In the genomic region with DNA sequence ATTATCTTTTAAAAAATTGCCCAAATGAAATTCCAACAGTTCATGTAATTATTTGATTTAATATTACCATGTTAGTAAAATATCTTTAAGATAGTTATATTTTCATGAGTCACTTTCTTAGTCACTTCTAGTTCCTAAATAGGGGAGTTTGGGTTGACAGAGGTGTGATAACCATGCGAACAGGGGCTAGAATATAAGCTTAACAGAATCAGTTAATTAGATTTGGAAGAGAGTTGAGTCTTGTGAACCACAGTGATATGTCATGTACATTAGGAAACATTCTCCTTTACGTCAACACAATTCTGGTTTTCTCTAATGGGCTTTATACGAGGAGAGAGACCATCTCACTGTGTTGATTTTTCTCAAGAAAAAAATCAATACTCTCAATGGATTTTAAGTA, we compare ENCODE assay signal across 32 cellular contexts.
"Had no signal": no experiment of that assay in that cellular context is flagged by ENCODE, and none has a peak within 500 bp of the region (broad histone marks: within the 10 kb centered on the region; RNA-seq: fewer than 3 reads in every experiment).

No MANE protein-coding gene starts in this region.

- H3K4me1 ChIP-seq: neural progenitor cell, parathyroid adenoma, upper lobe of left lung, vagina had no signal

- H3K36me3 ChIP-seq: brain microvascular endothelial cell, heart left ventricle, neural progenitor cell, sigmoid colon, upper lobe of left lung, vagina, WERI-Rb-1 had no signal

- DNase-seq: activated CD4-positive, alpha-beta memory T cell treated with anti-CD3 and anti-CD28 coated beads, Interleukin-2, amount 10 ng/mL, durations not matched to agents 7 days and 5 days; activated CD4-positive, alpha-beta T cell treated with anti-CD3 and anti-CD28 coated beads for 1 hour; activated CD4-positive, alpha-beta T cell treated with anti-CD3 and anti-CD28 coated beads, Interleukin-2, amount 10 ng/mL, durations not matched to agents 7 days and 5 days; activated CD8-positive, alpha-beta memory T cell treated with anti-CD3 and anti-CD28 coated beads, Interleukin-2, amount 50 U/mL, for 48 hours; activated gamma-delta T cell treated with Interleukin-2 at 50 U/mL for 16 hours; activated naive CD4-positive, alpha-beta T cell treated with anti-CD3 and anti-CD28 coated beads, Interleukin-2, amount 50 U/mL, for 16 hours; amniotic stem cell; brain microvascular endothelial cell; cortex of kidney; endodermal cell; heart left ventricle; hypothalamus; immature natural killer cell; kidney; left colon; mammary epithelial cell; naive B cell; occipital lobe; psoas muscle; sigmoid colon; small intestine; stimulated activated CD4-positive, alpha-beta T cell treated with anti-CD3 and anti-CD28 coated beads, Interleukin-4, amount 100 ng/mL, for 4 hours; substantia nigra; T1000; upper lobe of left lung; WERI-Rb-1 had no signal

- H3K4me2 ChIP-seq: neural progenitor cell had no signal

- H3K27me3 ChIP-seq: brain microvascular endothelial cell, neural progenitor cell, sigmoid colon, upper lobe of left lung, vagina had no signal

- ATAC-seq: esophagus mucosa, left colon, psoas muscle had no signal

- H3K4me1 Mint-ChIP-seq: immature natural killer cell had no signal

- H3K9me3 Mint-ChIP-seq: activated CD4-positive, alpha-beta memory T cell treated with anti-CD3 and anti-CD28 coated beads, Interleukin-2, amount 10 ng/mL, durations not matched to agents 7 days and 5 days; activated CD4-positive, alpha-beta T cell treated with anti-CD3 and anti-CD28 coated beads, Interleukin-2, amount 10 ng/mL, durations not matched to agents 7 days and 5 days; activated T-cell treated with anti-CD3 and anti-CD28 coated beads, Interleukin-2, amount 50 U/mL, for 24 hours; endodermal cell; immature natural killer cell; naive B cell; stimulated activated memory B cell treated with anti-CD40 and anti-IgM and Interleukin-4, amounts not matched to agents 10 μg/mL and 1 μg/mL and 100 μg/mL, for 72 hours had no signal

- H3K9me3 ChIP-seq: heart left ventricle, psoas muscle, sigmoid colon, upper lobe of left lung, vagina had no signal

- H3K4me3 Mint-ChIP-seq: activated CD4-positive, alpha-beta T cell treated with anti-CD3 and anti-CD28 coated beads, Interleukin-2, amount 10 ng/mL, durations not matched to agents 7 days and 5 days; endodermal cell; naive B cell; neural progenitor cell; stimulated activated memory B cell treated with anti-CD40 and anti-IgM and Interleukin-4, amounts not matched to agents 10 μg/mL and 1 μg/mL and 100 μg/mL, for 72 hours had no signal

- H3K4me3 ChIP-seq: neural progenitor cell, psoas muscle, upper lobe of left lung, vagina had no signal

- H2AFZ ChIP-seq: neural progenitor cell, parathyroid adenoma had no signal

- H3K79me2 ChIP-seq: parathyroid adenoma had no signal

- H3K9ac ChIP-seq: neural progenitor cell, parathyroid adenoma had no signal

- H3K36me3 Mint-ChIP-seq: immature natural killer cell; naive B cell; neural progenitor cell; stimulated activated memory B cell treated with anti-CD40 and anti-IgM and Interleukin-4, amounts not matched to agents 10 μg/mL and 1 μg/mL and 100 μg/mL, for 72 hours had no signal

- H3K27ac Mint-ChIP-seq: activated CD4-positive, alpha-beta T cell treated with anti-CD3 and anti-CD28 coated beads, Interleukin-2, amount 10 ng/mL, durations not matched to agents 7 days and 5 days; endodermal cell; immature natural killer cell; naive B cell; neural progenitor cell; stimulated activated memory B cell treated with anti-CD40 and anti-IgM and Interleukin-4, amounts not matched to agents 10 μg/mL and 1 μg/mL and 100 μg/mL, for 72 hours had no signal

- H3K27ac ChIP-seq: brain microvascular endothelial cell, heart left ventricle, neural progenitor cell, parathyroid adenoma, psoas muscle, sigmoid colon, upper lobe of left lung, vagina, WERI-Rb-1 had no signal
